In genomic region chr13:79097201-79097600, GRCh38 we compare ENCODE assay signal across 3 cellular contexts.
"Had no signal": no experiment of that assay in that cellular context is flagged by ENCODE, and none has a peak within 500 bp of the region (broad histone marks: within the 10 kb centered on the region; RNA-seq: fewer than 3 reads in every experiment).

No MANE protein-coding gene starts in this region.

- DNase-seq: GDM1, GF-D8 had no signal

- H3K4me3 ChIP-seq: GM12878 had no signal

- ATAC-seq: GM12878 had no signal
